9 cellular contexts compared by ENCODE assay signal in genomic region chr19:43639507-43640423, GRCh38. TPM values are rescaled to one million over a fixed set of nuclear protein-coding genes. Genes with fewer than 3 reads are reported as not detected.
A peak's percentile ranks its signal among the peaks of the same experiment; 100 is the strongest.
DNase-seq lines count a peak whose midpoint lies in the region; ATAC-seq and TF ChIP-seq lines count a peak whose summit lies in the region.
"Had no signal": no experiment of that assay in that cellular context is flagged by ENCODE, and none has a peak within 500 bp of the region (broad histone marks: within the 10 kb centered on the region; RNA-seq: fewer than 3 reads in every experiment).

Gene CADM4, minus strand, starts transcription at chr19:43639850. Its CDS starts 60 bp downstream, at chr19:43639790.

- H3K27ac ChIP-seq in HL-60 (replicated peaks) (no peak within 1 kb of the TSS), cingulate gyrus (ENCODE audit: low read depth, low read length) (peak within 1 kb of the TSS; percentile 91)
- H3K27ac ChIP-seq: neutrophil had no signal

- intact Hi-C loops in lower leg skin (cut with DNase I; ENCODE audit: low total_unique reads) = no loop called here

- H3K27me3 ChIP-seq in HL-60 (ENCODE audit: insufficient read depth, poor library complexity, severe bottlenecking) = peaks cover 31% of the 10 kb centered on the region

- TF ChIP-seq CTCF in HL-60 (IDR thresholded peaks at IDR 0.05; ENCODE audit: insufficient read depth, low read length) (no peak), lower leg skin (IDR thresholded peaks at IDR 0.05) (no peak)

- no peak for TF ChIP-seq POLR2A in lower leg skin (IDR thresholded peaks at IDR 0.05)

- 1% methylated on average over 47 to 59 of the region's 112 CpGs for WGBS in lower leg skin, 2 donors

- H3K4me3 ChIP-seq in HL-60 (replicated peaks; ENCODE audit: insufficient read depth, low read length) (peak within 1 kb of the TSS; percentile 40), lower leg skin (ENCODE audit: low read depth, poor library complexity, severe bottlenecking) (peak within 1 kb of the TSS; percentile 35)

- DNase-seq in ACHN (peak; percentile 28), HL-60 (ENCODE audit: low read depth in 1 of 2, low spot score in 1 of 2) (no peak), lower leg skin (ENCODE audit: low spot score in 2 of 2) (no peak), Kasumi-1 (lab: John Stamatoyannopoulos, UW) (no peak)
- DNase-seq in activated CD4-positive, alpha-beta T cell treated with anti-CD3 and anti-CD28 coated beads for 1 hour = peak; percentile 36
- peak; percentile 1 to 38 (median 18) for DNase-seq in stimulated activated CD4-positive, alpha-beta T cell treated with anti-CD3 and anti-CD28 coated beads, TNF-alpha, amount 100 ng/mL, for 24 hours (ENCODE audit: low read depth in 3 of 3)

- no peak for ATAC-seq in GM18868 (IDR thresholded peaks at IDR 0.05; ENCODE audit: unreplicated experiment)

- in situ Hi-C loops in ACHN (cut with HindIII; ENCODE audit: low pct_ligation_motif_present, low pct_unique_long_range_greater_than_20kb, low sequenced_read_pairs) = no loop called here

RNA-seq across cellular contexts. Expression of gene CADM4, which starts in this region (rescaled TPM):
- total RNA-seq in lower leg skin = 10 to 100 TPM; 22.3 to 56.0 (median 29.6) TPM

Comparison
In these comparisons a context has a peak if more than half of its experiments do, and no peak if none do; other contexts are left out.
1. DNase-seq: peak in ACHN (single experiment), activated CD4-positive, alpha-beta T cell treated with anti-CD3 and anti-CD28 coated beads for 1 hour (single experiment) and stimulated activated CD4-positive, alpha-beta T cell treated with anti-CD3 and anti-CD28 coated beads, TNF-alpha, amount 100 ng/mL, for 24 hours (3 of 3); none in HL-60 (0 of 2), lower leg skin (0 of 2) and Kasumi-1 (0 of 2).